Comparison of ENCODE assay signal across 18 cellular contexts in the genomic region with DNA sequence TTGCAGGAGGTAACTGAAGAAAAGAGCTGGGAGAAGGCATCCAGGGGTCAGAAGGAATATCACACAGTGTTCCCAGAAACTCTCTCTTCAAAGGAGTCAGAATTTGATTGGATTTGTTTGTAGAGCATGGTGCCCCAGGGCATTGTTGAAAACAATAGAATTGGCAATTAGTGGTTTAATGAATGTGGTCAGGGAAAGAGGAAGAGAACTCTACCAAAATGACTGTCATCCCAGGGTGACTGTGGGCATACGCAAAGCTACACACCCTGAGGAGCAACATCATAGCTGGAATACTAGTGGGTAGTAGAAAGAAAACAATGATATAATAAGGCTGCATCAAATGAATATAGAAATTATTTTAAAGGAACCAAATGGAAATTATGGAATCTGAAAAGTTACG. TPM values are rescaled to one million over a fixed set of nuclear protein-coding genes. Genes with fewer than 3 reads are reported as not detected.
DNase-seq lines count a peak whose midpoint lies in the region; ATAC-seq and TF ChIP-seq lines count a peak whose summit lies in the region.
"Had no signal": no experiment of that assay in that cellular context is flagged by ENCODE, and none has a peak within 500 bp of the region (broad histone marks: within the 10 kb centered on the region; RNA-seq: fewer than 3 reads in every experiment).

No MANE protein-coding gene starts in this region.

- H3K56ac ChIP-seq in mesendoderm (ENCODE audit: low read length), result no peak overlapping the region

- H3K9me3 ChIP-seq in neural progenitor cell (ENCODE audit: low read depth), result peaks cover 7% of the 10 kb centered on the region
- H3K9me3 ChIP-seq: breast epithelium had no signal

- no peaks in the 10 kb centered on the region for H3K4me1 Mint-ChIP-seq in neural progenitor cell
- H3K4me1 Mint-ChIP-seq: mesothelial cell of epicardium had no signal

- no peaks in the 10 kb centered on the region for H4K20me1 ChIP-seq in neural progenitor cell (ENCODE audit: low read depth)

- H3K9me3 Mint-ChIP-seq in neural progenitor cell, result peaks cover 17% of the 10 kb centered on the region

- TF ChIP-seq CTCF in neural progenitor cell (IDR thresholded peaks at IDR 0.05), result no peak
- TF ChIP-seq CTCF in GM10266 (IDR thresholded peaks at IDR 0.05; ENCODE audit: control insufficient read depth, insufficient read depth, low read depth, missing control alignments), result no peak

- H3K9ac ChIP-seq in neural progenitor cell (no peak overlapping the region), mesendoderm (ENCODE audit: low read length) (no peak overlapping the region)
- H3K9ac ChIP-seq: BLaER1 treated with 17β-estradiol and CSF1 and Interleukin-3, amounts not matched to agents 10 nM and 100 nM; GM23248 had no signal

- H3K27ac ChIP-seq in neural progenitor cell (peak overlapping the region; percentile 85), mesendoderm (ENCODE audit: low read depth, low read length) (no peak overlapping the region)
- H3K27ac ChIP-seq: BLaER1 treated with 17β-estradiol and CSF1 and Interleukin-3, amounts not matched to agents 10 nM and 100 nM; GM23248; heart left ventricle had no signal

- H2AK5ac ChIP-seq in mesendoderm (ENCODE audit: low read length), result no peak overlapping the region

- H3K27me3 ChIP-seq in neural progenitor cell (no peaks in the 10 kb centered on the region), mesendoderm (ENCODE audit: insufficient read depth, low read length, poor library complexity) (no peaks in the 10 kb centered on the region)
- H3K27me3 ChIP-seq: BLaER1 treated with 17β-estradiol and CSF1 and Interleukin-3, amounts not matched to agents 10 nM and 100 nM; breast epithelium; heart left ventricle had no signal

- H3K27me3 Mint-ChIP-seq in neural progenitor cell (ENCODE audit: insufficient read depth, low read depth), result peaks cover 6% of the 10 kb centered on the region
- H3K27me3 Mint-ChIP-seq: activated naive CD8-positive, alpha-beta T cell treated with anti-CD3 and anti-CD28 coated beads, Interleukin-2, amount 10 ng/mL, durations not matched to agents 7 days and 5 days had no signal

- no peak overlapping the region for H4K8ac ChIP-seq in mesendoderm (ENCODE audit: low read depth, low read length)

- in situ Hi-C loops in ACHN (cut with HindIII; ENCODE audit: low pct_ligation_motif_present, low pct_unique_long_range_greater_than_20kb, low sequenced_read_pairs), result no loop called here

- H3K4ac ChIP-seq in mesendoderm (ENCODE audit: low read depth, low read length), result no peak overlapping the region

- H3K36me3 ChIP-seq in neural progenitor cell, result peaks cover 5% of the 10 kb centered on the region
- H3K36me3 ChIP-seq in mesendoderm (ENCODE audit: control insufficient read depth, insufficient read depth, low read length), result peaks cover 2% of the 10 kb centered on the region
- H3K36me3 ChIP-seq: breast epithelium had no signal

- H3K79me2 ChIP-seq in neural progenitor cell (ENCODE audit: low read depth) (no peaks in the 10 kb centered on the region), mesendoderm (ENCODE audit: control insufficient read depth, insufficient read depth, low read length) (no peaks in the 10 kb centered on the region)

- no peak overlapping the region for H2BK120ac ChIP-seq in mesendoderm (ENCODE audit: low read depth, low read length)

- H2BK15ac ChIP-seq in mesendoderm (replicated peaks; ENCODE audit: low read depth), result no peak overlapping the region

- peak overlapping the region; percentile 39 for H3K4me2 ChIP-seq in neural progenitor cell
- H3K4me2 ChIP-seq in mesendoderm (ENCODE audit: low read length), result no peak overlapping the region

- DNase-seq in OCI-M1 (lab: John Stamatoyannopoulos, UW) (peak; percentile 12), neural progenitor cell (ENCODE audit: low spot score) (no peak), GM10266 (ENCODE audit: extremely low spot score) (no peak), ACHN (no peak), mesendoderm (no peak)
- DNase-seq: activated CD4-positive, alpha-beta T cell treated with anti-CD3 and anti-CD28 coated beads, Interleukin-2, amount 50 U/mL, for 48 hours; activated naive CD8-positive, alpha-beta T cell treated with anti-CD3 and anti-CD28 coated beads, Interleukin-2, amount 10 ng/mL, durations not matched to agents 7 days and 5 days; activated T-cell treated with anti-CD3 and anti-CD28 coated beads, Interleukin-2, amount 50 U/mL, for 48 hours; GM23248; heart left ventricle; NCI-H1694 treated with DMSO at 0.1 percent for 48 hours; occipital lobe; stimulated activated CD4-positive, alpha-beta T cell treated with anti-CD3 and anti-CD28 coated beads, Interleukin-2, amount 100 ng/mL, for 24 hours had no signal

- H3K79me1 ChIP-seq in mesendoderm (ENCODE audit: low read length), result no peaks in the 10 kb centered on the region

- no CpG with 5 or more reads among the region's 2 CpGs for WGBS in mesendoderm (ENCODE audit: extremely low coverage, insufficient coverage, low lambda C conversion rate)

- H2AFZ ChIP-seq in neural progenitor cell (replicated peaks), result no peak overlapping the region
- H2AFZ ChIP-seq: GM23248 had no signal

- peak; percentile 43 for ATAC-seq in GM18502 (IDR thresholded peaks at IDR 0.05; ENCODE audit: poor library complexity, unreplicated experiment)
- ATAC-seq in GM21529 (IDR thresholded peaks at IDR 0.05; ENCODE audit: unreplicated experiment), result peak; percentile 56

- no peak overlapping the region for H3K4me3 Mint-ChIP-seq in neural progenitor cell
- H3K4me3 Mint-ChIP-seq: activated naive CD8-positive, alpha-beta T cell treated with anti-CD3 and anti-CD28 coated beads, Interleukin-2, amount 10 ng/mL, durations not matched to agents 7 days and 5 days; mesothelial cell of epicardium had no signal

- H4K5ac ChIP-seq in mesendoderm (ENCODE audit: low read length), result no peak overlapping the region

- H3K18ac ChIP-seq in mesendoderm (ENCODE audit: low read length), result no peak overlapping the region

- peak overlapping the region; percentile 4 for H3K27ac Mint-ChIP-seq in neural progenitor cell
- H3K27ac Mint-ChIP-seq: activated naive CD8-positive, alpha-beta T cell treated with anti-CD3 and anti-CD28 coated beads, Interleukin-2, amount 10 ng/mL, durations not matched to agents 7 days and 5 days; mesothelial cell of epicardium had no signal

- H3K4me1 ChIP-seq in neural progenitor cell (peaks cover 8% of the 10 kb centered on the region), mesendoderm (ENCODE audit: control insufficient read depth, low read depth, low read length) (no peaks in the 10 kb centered on the region)

- H3K4me3 ChIP-seq in neural progenitor cell (no peak overlapping the region), mesendoderm (ENCODE audit: low read length) (no peak overlapping the region)
- H3K4me3 ChIP-seq: BLaER1 treated with 17β-estradiol and CSF1 and Interleukin-3, amounts not matched to agents 10 nM and 100 nM; breast epithelium; GM23248; heart left ventricle had no signal

- H2BK5ac ChIP-seq in mesendoderm (ENCODE audit: low read length), result no peak overlapping the region

- no peak overlapping the region for H3K23ac ChIP-seq in mesendoderm (ENCODE audit: low read length)

- H3K36me3 Mint-ChIP-seq in neural progenitor cell, result peaks cover 37% of the 10 kb centered on the region

- peaks cover 28% of the 10 kb centered on the region for H3F3A ChIP-seq in neural progenitor cell (ENCODE audit: low read depth)

RNA-seq across cellular contexts. Expression of gene TNIP2, which starts 21.5 kb away (rescaled TPM):
- total RNA-seq in neural progenitor cell (ENCODE audit: low replicate concordance), result 24.5 and 37.6 TPM in 2 replicates
- polyA plus RNA-seq in mesendoderm (2013, experiment 1 of 2), result 23.2 TPM
- 25.0 TPM for polyA plus RNA-seq in mesendoderm (2013, experiment 2 of 2)

RNA-seq across cellular contexts. Expression of gene SH3BP2, which starts 58.3 kb away (rescaled TPM):
- total RNA-seq in neural progenitor cell (ENCODE audit: low replicate concordance), result 11.8 and 30.8 TPM in 2 replicates
- 19.3 TPM for polyA plus RNA-seq in mesendoderm (2013, experiment 1 of 2)
- polyA plus RNA-seq in mesendoderm (2013, experiment 2 of 2), result 19.0 TPM
